Comparison of ENCODE assay signal across 8 cellular contexts in genomic region chr1:169890761-169891538, GRCh38. TPM values are rescaled to one million over a fixed set of nuclear protein-coding genes. Genes with fewer than 3 reads are reported as not detected.
DNase-seq lines count a peak whose midpoint lies in the region; ATAC-seq and TF ChIP-seq lines count a peak whose summit lies in the region.

No MANE protein-coding gene starts in this region.

- H3K27me3 ChIP-seq in liver (ENCODE audit: control insufficient read depth in 4 of 4, insufficient read depth in 4 of 4, low read length in 3 of 4) = no peaks in the 10 kb centered on the region

- H3K36me3 ChIP-seq in liver (ENCODE audit: control insufficient read depth in 4 of 4, insufficient read depth in 3 of 4, low read depth in 1 of 4, low read length in 3 of 4) = peaks cover 0 to 19% (median 17%) of the 10 kb centered on the region in 4 donors

- DNase-seq in GF-D8 (lab: John Stamatoyannopoulos, UW) (peak; percentile 56), NCI-H2171 (lab: John Stamatoyannopoulos, UW) (no peak)
- DNase-seq in activated CD8-positive, alpha-beta memory T cell treated with anti-CD3 and anti-CD28 coated beads, Interleukin-2, amount 50 U/mL, for 4 hours = peak; percentile 25

- H3K9ac ChIP-seq in liver (ENCODE audit: low read depth in 1 of 2, low read length in 2 of 2) = peak overlapping the region in 1 of 2 donors; percentile 3

- no peak for TF ChIP-seq CTCF in liver (IDR thresholded peaks at IDR 0.05; ENCODE audit: low read depth, low read length, missing input control)

- peak overlapping the region in 2 of 3 donors; percentile 12 to 19 for H3K4me3 ChIP-seq in liver (ENCODE audit: low read depth in 1 of 3, low read length in 3 of 3)

- 49% methylated on average over 5 of the region's 5 CpGs for WGBS in liver

- H3K9me3 ChIP-seq in liver (ENCODE audit: control insufficient read depth in 4 of 4, low read length in 3 of 4) = no peaks in the 10 kb centered on the region

- H3K4me1 ChIP-seq in liver (ENCODE audit: control insufficient read depth in 4 of 4, insufficient read depth in 4 of 4, low read length in 3 of 4) = peaks cover 3 to 30% (median 21%) of the 10 kb centered on the region in 4 donors

- H3K27ac ChIP-seq in liver (ENCODE audit: low read depth in 1 of 2, low read length in 2 of 2) = peak overlapping the region; percentile 61 to 68

- ATAC-seq in HG03378 (IDR thresholded peaks at IDR 0.05; ENCODE audit: unreplicated experiment) (peak; percentile 33), HG03196 (IDR thresholded peaks at IDR 0.05; ENCODE audit: unreplicated experiment) (no peak), HG02885 (IDR thresholded peaks at IDR 0.05; ENCODE audit: poor library complexity, unreplicated experiment) (no peak), HG02973 (IDR thresholded peaks at IDR 0.05; ENCODE audit: unreplicated experiment) (no peak)

- TF ChIP-seq RAD21 in liver (IDR thresholded peaks at IDR 0.05) = no peak

TF ChIP-seq in liver, 16 proteins besides CTCF, POLR2A, EP300 and RAD21:
- no peak for TF ChIP-seq REST (IDR thresholded peaks at IDR 0.05)
- TF ChIP-seq, protein P1, sequence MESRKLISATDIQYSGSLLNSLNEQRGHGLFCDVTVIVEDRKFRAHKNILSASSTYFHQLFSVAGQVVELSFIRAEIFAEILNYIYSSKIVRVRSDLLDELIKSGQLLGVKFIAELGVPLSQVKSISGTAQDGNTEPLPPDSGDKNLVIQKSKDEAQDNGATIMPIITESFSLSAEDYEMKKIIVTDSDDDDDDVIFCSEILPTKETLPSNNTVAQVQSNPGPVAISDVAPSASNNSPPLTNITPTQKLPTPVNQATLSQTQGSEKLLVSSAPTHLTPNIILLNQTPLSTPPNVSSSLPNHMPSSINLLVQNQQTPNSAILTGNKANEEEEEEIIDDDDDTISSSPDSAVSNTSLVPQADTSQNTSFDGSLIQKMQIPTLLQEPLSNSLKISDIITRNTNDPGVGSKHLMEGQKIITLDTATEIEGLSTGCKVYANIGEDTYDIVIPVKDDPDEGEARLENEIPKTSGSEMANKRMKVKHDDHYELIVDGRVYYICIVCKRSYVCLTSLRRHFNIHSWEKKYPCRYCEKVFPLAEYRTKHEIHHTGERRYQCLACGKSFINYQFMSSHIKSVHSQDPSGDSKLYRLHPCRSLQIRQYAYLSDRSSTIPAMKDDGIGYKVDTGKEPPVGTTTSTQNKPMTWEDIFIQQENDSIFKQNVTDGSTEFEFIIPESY (IDR thresholded peaks at IDR 0.05) = peak; percentile 20

RNA-seq across cellular contexts. Expression of gene SCYL3, which starts 2.7 kb away (rescaled TPM):
- 10 to 100 TPM in 1 of 2 donors, 1 to 10 TPM in 1; 7.3 to 12.2 TPM for total RNA-seq in liver
- 1 to 10 TPM; 4.0 to 5.0 TPM for polyA plus RNA-seq in liver
